Comparison of ENCODE assay signal across 25 cellular contexts in the genomic region with DNA sequence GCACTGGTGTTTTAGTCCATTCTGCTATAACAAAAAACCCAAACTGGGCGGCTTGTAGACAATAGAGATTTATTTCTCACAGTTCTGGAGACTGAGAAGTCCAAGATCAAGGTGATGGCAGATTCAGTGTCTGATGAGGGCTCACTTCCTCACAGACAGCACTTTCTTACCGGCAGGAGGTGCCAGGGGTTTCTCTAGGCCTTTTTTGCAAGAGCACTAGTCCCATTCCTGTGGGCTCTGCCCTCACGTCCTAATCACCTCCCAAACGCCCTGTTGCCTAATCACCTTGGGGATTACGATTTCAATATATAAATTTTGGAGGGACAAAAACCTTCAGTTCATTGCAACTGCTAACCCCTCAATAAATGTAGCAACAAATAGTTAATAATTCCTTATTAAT.
A peak's percentile ranks its signal among the peaks of the same experiment; 100 is the strongest.
DNase-seq lines count a peak whose midpoint lies in the region; TF ChIP-seq lines count a peak whose summit lies in the region.
"Had no signal": no experiment of that assay in that cellular context is flagged by ENCODE, and none has a peak within 500 bp of the region (broad histone marks: within the 10 kb centered on the region; RNA-seq: fewer than 3 reads in every experiment).

No MANE protein-coding gene starts in this region.

- POLR2A ChIA-PET in OCI-LY7 (lab: Charles Lee), result no interaction called here

- H2AFZ ChIP-seq in Karpas-422 (ENCODE audit: low read length) (no peak overlapping the region), OCI-LY7 (ENCODE audit: low read length) (no peak overlapping the region)

- H3K4me2 ChIP-seq in Karpas-422 (ENCODE audit: low read depth, low read length, poor library complexity, severe bottlenecking) (no peak overlapping the region), OCI-LY7 (ENCODE audit: low read length) (no peak overlapping the region)

- H4K20me1 ChIP-seq in Karpas-422 (ENCODE audit: insufficient read depth, low read depth, low read length) (no peaks in the 10 kb centered on the region), OCI-LY7 (ENCODE audit: insufficient read depth, low read length) (no peaks in the 10 kb centered on the region)

- TF ChIP-seq POLR2A in tibial nerve (IDR thresholded peaks at IDR 0.05), result no peak

- no peak overlapping the region for H3K4me3 Mint-ChIP-seq in endodermal cell
- H3K4me3 Mint-ChIP-seq: activated CD4-positive, alpha-beta memory T cell treated with anti-CD3 and anti-CD28 coated beads for 36 hours; activated naive CD8-positive, alpha-beta T cell; CD14-positive monocyte; immature natural killer cell; mesothelial cell of epicardium; naive thymus-derived CD8-positive, alpha-beta T cell had no signal

- H3K9me3 Mint-ChIP-seq in endodermal cell, result no peaks in the 10 kb centered on the region
- H3K9me3 Mint-ChIP-seq: activated CD4-positive, alpha-beta memory T cell treated with anti-CD3 and anti-CD28 coated beads for 36 hours; immature natural killer cell had no signal

- TF ChIP-seq CTCF in GM12865 (IDR thresholded peaks at IDR 0.05; ENCODE audit: insufficient read depth, low read depth, low read length, missing control alignments), result no peak
- peak; percentile 57 for TF ChIP-seq CTCF in OCI-LY7 (conservative IDR thresholded peaks at IDR 0.05; ENCODE audit: low read length)
- TF ChIP-seq CTCF in endodermal cell (conservative IDR thresholded peaks at IDR 0.05), result peak; percentile 56
- TF ChIP-seq CTCF in GM13977 (IDR thresholded peaks at IDR 0.05; ENCODE audit: extremely low read depth, insufficient read depth, missing control alignments), result no peak
- TF ChIP-seq CTCF in tibial nerve (IDR thresholded peaks at IDR 0.05), result no peak

- H3K36me3 Mint-ChIP-seq in endodermal cell (ENCODE audit: low read depth), result no peaks in the 10 kb centered on the region
- H3K36me3 Mint-ChIP-seq: activated CD4-positive, alpha-beta memory T cell treated with anti-CD3 and anti-CD28 coated beads for 36 hours; activated naive CD8-positive, alpha-beta T cell; CD14-positive monocyte; immature natural killer cell; mesothelial cell of epicardium; naive thymus-derived CD8-positive, alpha-beta T cell had no signal

- no peak overlapping the region for H3K27ac Mint-ChIP-seq in endodermal cell
- H3K27ac Mint-ChIP-seq: activated CD4-positive, alpha-beta memory T cell treated with anti-CD3 and anti-CD28 coated beads for 36 hours; activated naive CD8-positive, alpha-beta T cell; immature natural killer cell; mesothelial cell of epicardium; naive thymus-derived CD8-positive, alpha-beta T cell had no signal

- no peak overlapping the region for H3K27ac ChIP-seq in Karpas-422 (ENCODE audit: low read length)
- no peak overlapping the region for H3K27ac ChIP-seq in OCI-LY7 (ENCODE audit: low read depth, low read length, poor library complexity, severe bottlenecking)
- no peak overlapping the region for H3K27ac ChIP-seq in endodermal cell (ENCODE audit: low read depth, low read length)
- H3K27ac ChIP-seq in tibial nerve, result no peak overlapping the region
- H3K27ac ChIP-seq: epithelial cell of prostate, RWPE1, skin epidermis, transverse colon had no signal

- H3K4me3 ChIP-seq in GM12865 (ENCODE audit: low read depth, low read length), result no peak overlapping the region
- no peak overlapping the region for H3K4me3 ChIP-seq in Karpas-422 (ENCODE audit: low read length)
- no peak overlapping the region for H3K4me3 ChIP-seq in OCI-LY7 (ENCODE audit: low read depth, low read length, poor library complexity, severe bottlenecking)
- no peak overlapping the region for H3K4me3 ChIP-seq in endodermal cell (ENCODE audit: low read length)
- no peak overlapping the region for H3K4me3 ChIP-seq in tibial nerve
- H3K4me3 ChIP-seq: skin epidermis, transverse colon had no signal

- BruUV-seq in OCI-LY7 (replicated peaks; lab: Mats Ljungman, UMichigan), result no TSS peak

- no peaks in the 10 kb centered on the region for H3K27me3 ChIP-seq in Karpas-422 (ENCODE audit: low read length)
- H3K27me3 ChIP-seq in endodermal cell (ENCODE audit: control insufficient read depth, insufficient read depth, low read length, poor library complexity, severe bottlenecking), result no peaks in the 10 kb centered on the region
- no peaks in the 10 kb centered on the region for H3K27me3 ChIP-seq in tibial nerve
- H3K27me3 ChIP-seq: transverse colon had no signal

- no peaks in the 10 kb centered on the region for H3K79me2 ChIP-seq in Karpas-422 (ENCODE audit: low read length)
- no peaks in the 10 kb centered on the region for H3K79me2 ChIP-seq in OCI-LY7 (ENCODE audit: insufficient read depth, low read depth, low read length)

- H3K4me1 ChIP-seq in Karpas-422 (ENCODE audit: low read length) (no peaks in the 10 kb centered on the region), OCI-LY7 (ENCODE audit: insufficient read depth, low read length, poor library complexity, severe bottlenecking) (no peaks in the 10 kb centered on the region), endodermal cell (ENCODE audit: control insufficient read depth, insufficient read depth, low read length) (peaks cover 8% of the 10 kb centered on the region), tibial nerve (no peaks in the 10 kb centered on the region)
- H3K4me1 ChIP-seq: transverse colon had no signal

- intact Hi-C loops in OCI-LY7 (cut with micrococcal nuclease; ENCODE audit: unreplicated experiment), result loop anchor here (10.0 kb wide), 1 partner anchor 283 kb away; no protein-coding TSS in a partner anchor

- H3K27me3 Mint-ChIP-seq in endodermal cell (ENCODE audit: insufficient read depth), result peaks cover 3% of the 10 kb centered on the region
- H3K27me3 Mint-ChIP-seq: activated CD4-positive, alpha-beta memory T cell treated with anti-CD3 and anti-CD28 coated beads for 36 hours; activated naive CD8-positive, alpha-beta T cell; naive thymus-derived CD8-positive, alpha-beta T cell had no signal

- no peaks in the 10 kb centered on the region for H3K36me3 ChIP-seq in Karpas-422 (ENCODE audit: insufficient read depth, low read length)
- H3K36me3 ChIP-seq in OCI-LY7 (ENCODE audit: insufficient read depth, low read length), result no peaks in the 10 kb centered on the region
- no peaks in the 10 kb centered on the region for H3K36me3 ChIP-seq in endodermal cell (ENCODE audit: control insufficient read depth, insufficient read depth, low read length)
- no peaks in the 10 kb centered on the region for H3K36me3 ChIP-seq in tibial nerve
- H3K36me3 ChIP-seq: transverse colon had no signal

- H3K9ac ChIP-seq in Karpas-422 (ENCODE audit: low read length) (no peak overlapping the region), endodermal cell (ENCODE audit: extremely low read depth, low read length, poor library complexity, severe bottlenecking) (no peak overlapping the region)

- DNase-seq in GM12865 (ENCODE audit: low read depth), result peak; percentile 30
- peak; percentile 50 for DNase-seq in Karpas-422
- peak; percentile 12 for DNase-seq in OCI-LY7 (ENCODE audit: low spot score)
- peak; percentile 65 for DNase-seq in endodermal cell
- DNase-seq in GM13977 (ENCODE audit: low spot score), result no peak
- no peak for DNase-seq in tibial nerve (ENCODE audit: low spot score in 2 of 2)
- DNase-seq in C1 segment of cervical spinal cord (lab: John Stamatoyannopoulos, UW), result no peak
- no peak for DNase-seq in islet precursor cell
- DNase-seq: activated CD4-positive, alpha-beta memory T cell treated with anti-CD3 and anti-CD28 coated beads for 36 hours; activated CD8-positive, alpha-beta memory T cell treated with anti-CD3 and anti-CD28 coated beads, Interleukin-2, amount 50 U/mL, for 48 hours; Calu3; foreskin melanocyte; immature natural killer cell; naive thymus-derived CD8-positive, alpha-beta T cell; NCI-H1417; NCI-H2081 treated with DMSO at 0.1 percent for 48 hours; NCI-H446 treated with DMSO at 0.1 percent for 48 hours; occipital lobe; transverse colon had no signal

- CTCF ChIA-PET in OCI-LY7 (lab: Charles Lee; ENCODE audit: unreplicated experiment), result no interaction called here

- WGBS in endodermal cell (ENCODE audit: insufficient coverage in 1 of 2, insufficient read length in 1 of 2), 2 experiments, result 68 to 76% methylated on average over 2 to 5 of the region's 5 CpGs
- 80 to 83% methylated on average over 5 of the region's 5 CpGs for WGBS in tibial nerve, 2 donors

- H3K9me2 ChIP-seq in Karpas-422 (replicated peaks; ENCODE audit: insufficient read depth, low read length), result no peaks in the 10 kb centered on the region
- no peaks in the 10 kb centered on the region for H3K9me2 ChIP-seq in OCI-LY7 (ENCODE audit: insufficient read depth, low read length)

- H3K4me1 Mint-ChIP-seq in endodermal cell, result peaks cover 19% of the 10 kb centered on the region

- H3K9me3 ChIP-seq in Karpas-422 (ENCODE audit: low read length) (no peaks in the 10 kb centered on the region), OCI-LY7 (ENCODE audit: low read length) (no peaks in the 10 kb centered on the region), endodermal cell (ENCODE audit: control insufficient read depth, low read length) (no peaks in the 10 kb centered on the region), tibial nerve (no peaks in the 10 kb centered on the region)
- H3K9me3 ChIP-seq: transverse colon had no signal

- in situ Hi-C loops in GM13977 (cut with MboI; ENCODE audit: low pct_unique_long_range_greater_than_20kb, low sequenced_read_pairs, unreplicated experiment), result no loop called here

- TF ChIP-seq EP300 in tibial nerve (IDR thresholded peaks at IDR 0.05), result no peak

Comparison
In these comparisons a context has a peak if more than half of its experiments do, and no peak if none do; other contexts are left out.
1. DNase-seq: peak in GM12865 (single experiment), Karpas-422 (single experiment), OCI-LY7 (single experiment) and endodermal cell (single experiment); none in GM13977 (single experiment), tibial nerve (0 of 2), C1 segment of cervical spinal cord (0 of 14) and islet precursor cell (single experiment).
2. CTCF ChIP-seq: peak in OCI-LY7 (single experiment) and endodermal cell (single experiment); none in GM12865 (single experiment), GM13977 (single experiment) and tibial nerve (0 of 5).